ENCODE assay signal across 8 cellular contexts in the genomic region with DNA sequence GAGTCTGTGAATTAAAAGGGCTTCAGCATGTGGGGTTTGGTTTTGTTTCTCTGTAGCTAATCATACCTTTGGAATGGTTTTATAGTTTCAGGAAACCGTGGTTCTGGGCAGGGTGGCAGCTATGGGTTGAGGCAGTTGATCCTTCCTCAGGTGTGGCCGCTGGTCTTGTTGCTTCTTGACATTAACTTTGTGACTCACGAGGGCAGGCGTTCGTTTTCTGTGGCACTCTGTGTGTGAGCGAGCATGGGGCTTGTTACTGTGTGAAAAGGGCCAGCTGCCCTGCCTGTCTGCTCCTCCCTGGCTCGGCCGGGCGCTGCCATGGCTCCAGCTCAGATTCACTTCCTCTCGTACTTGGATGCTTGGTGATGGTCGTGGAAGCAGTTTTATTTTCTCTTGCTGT. TPM values are rescaled to one million over a fixed set of nuclear protein-coding genes. Genes with fewer than 3 reads are reported as not detected.
A peak's percentile ranks its signal among the peaks of the same experiment; 100 is the strongest.
DNase-seq lines count a peak whose midpoint lies in the region; ATAC-seq lines count a peak whose summit lies in the region.

No MANE protein-coding gene starts in this region.

- H3K9ac ChIP-seq in BLaER1 treated with 17β-estradiol and CSF1 and Interleukin-3, amounts not matched to agents 10 nM and 100 nM: peak overlapping the region in 6 of 11 experiments; percentile 6 to 41 (median 24); a peak in 6 of 22 replicates

- ATAC-seq in naive thymus-derived CD8-positive, alpha-beta T cell: no peak
- ATAC-seq in GM18868 (IDR thresholded peaks at IDR 0.05; ENCODE audit: unreplicated experiment) (no peak), GM18519 (IDR thresholded peaks at IDR 0.05; ENCODE audit: low FRiP score, unreplicated experiment) (no peak), GM18858 (IDR thresholded peaks at IDR 0.05; ENCODE audit: unreplicated experiment) (no peak)

- H4K20me1 ChIP-seq in BLaER1 treated with 17β-estradiol and CSF1 and Interleukin-3, amounts not matched to agents 10 nM and 100 nM: peaks cover 81 to 100% (median 100%) of the 10 kb centered on the region in 11 experiments

- peak overlapping the region in 6 of 10 donors; percentile 25 to 90 (median 74) for H3K27ac Mint-ChIP-seq in naive thymus-derived CD8-positive, alpha-beta T cell

- H3K9me3 Mint-ChIP-seq in naive thymus-derived CD8-positive, alpha-beta T cell: peaks cover 0 to 6% (median 0%) of the 10 kb centered on the region in 9 donors

- H3K27ac ChIP-seq in BLaER1 treated with 17β-estradiol and CSF1 and Interleukin-3, amounts not matched to agents 10 nM and 100 nM: peak overlapping the region in 6 of 11 experiments; percentile 23 to 53 (median 43); a peak in 11 of 22 replicates

- POLR2A ChIA-PET in naive thymus-derived CD8-positive, alpha-beta T cell (lab: Charles Lee): interaction anchor here (1.2 kb wide), 1 partner anchor 209 kb away, joined by 5 read pairs; no protein-coding TSS in a partner anchor

- peaks cover 27 to 65% (median 49%) of the 10 kb centered on the region in 4 donors for H3K4me1 Mint-ChIP-seq in naive thymus-derived CD8-positive, alpha-beta T cell

- DNase-seq in LoVo (ENCODE audit: low spot score) (peak; percentile 69), cerebellar cortex (ENCODE audit: low spot score) (peak; percentile 67), NCI-H2196 treated with DMSO at 0.1 percent for 48 hours (lab: John Stamatoyannopoulos, UW; ENCODE audit: unreplicated experiment) (no peak)
- no peak for DNase-seq in naive thymus-derived CD8-positive, alpha-beta T cell

- peaks cover 60 to 89% (median 72%) of the 10 kb centered on the region in 10 experiments for H3K4me1 ChIP-seq in BLaER1 treated with 17β-estradiol and CSF1 and Interleukin-3, amounts not matched to agents 10 nM and 100 nM

- no peak overlapping the region for H3K4me3 ChIP-seq in BLaER1 treated with 17β-estradiol and CSF1 and Interleukin-3, amounts not matched to agents 10 nM and 100 nM

- peaks cover 10 to 35% (median 30%) of the 10 kb centered on the region in 11 experiments for H3K9me3 ChIP-seq in BLaER1 treated with 17β-estradiol and CSF1 and Interleukin-3, amounts not matched to agents 10 nM and 100 nM (replicated peaks in 1 of 11)

- H3K27me3 Mint-ChIP-seq in naive thymus-derived CD8-positive, alpha-beta T cell: no peaks in the 10 kb centered on the region

- peaks cover 0 to 18% (median 8%) of the 10 kb centered on the region in 3 donors for H3K36me3 Mint-ChIP-seq in naive thymus-derived CD8-positive, alpha-beta T cell

- H3K4me3 Mint-ChIP-seq in naive thymus-derived CD8-positive, alpha-beta T cell: peak overlapping the region in 5 of 10 donors; percentile 14 to 47 (median 33)

- H3K4me2 ChIP-seq in BLaER1 treated with 17β-estradiol and CSF1 and Interleukin-3, amounts not matched to agents 10 nM and 100 nM: peak overlapping the region; percentile 8 to 81 (median 47); a peak in 19 of 22 replicates

- no peaks in the 10 kb centered on the region for H3K27me3 ChIP-seq in BLaER1 treated with 17β-estradiol and CSF1 and Interleukin-3, amounts not matched to agents 10 nM and 100 nM

- peaks cover 27 to 88% (median 58%) of the 10 kb centered on the region in 11 experiments for H3K36me3 ChIP-seq in BLaER1 treated with 17β-estradiol and CSF1 and Interleukin-3, amounts not matched to agents 10 nM and 100 nM

RNA-seq across cellular contexts. Expression of a gene that starts 16.2 kb away (rescaled TPM):
- 10 to 100 TPM; 51.8 to 52.9 TPM for total RNA-seq in naive thymus-derived CD8-positive, alpha-beta T cell
- 1 to 10 TPM; 4.7 to 7.1 (median 6.7) TPM for polyA plus RNA-seq in naive thymus-derived CD8-positive, alpha-beta T cell

RNA-seq across cellular contexts. Expression of a gene that starts 45.0 kb away (rescaled TPM):
- total RNA-seq in naive thymus-derived CD8-positive, alpha-beta T cell: 10 to 100 TPM; 48.2 to 50.9 TPM
- 10 to 100 TPM; 19.8 to 28.3 (median 21.0) TPM for polyA plus RNA-seq in naive thymus-derived CD8-positive, alpha-beta T cell

RNA-seq across cellular contexts. Expression of a gene that starts 46.1 kb away (rescaled TPM):
- 10 to 100 TPM; 39.3 to 42.0 TPM for total RNA-seq in naive thymus-derived CD8-positive, alpha-beta T cell
- polyA plus RNA-seq in naive thymus-derived CD8-positive, alpha-beta T cell: 10 to 100 TPM; 56.4 to 79.0 (median 68.3) TPM

RNA-seq across cellular contexts. Expression of a gene that starts 49.9 kb away (rescaled TPM):
- total RNA-seq in naive thymus-derived CD8-positive, alpha-beta T cell: not detected
- polyA plus RNA-seq in naive thymus-derived CD8-positive, alpha-beta T cell: under 1 TPM; 0.29 to 0.60 (median 0.57) TPM

RNA-seq across cellular contexts. Expression of a gene that starts 58.6 kb away (rescaled TPM):
- 10 to 100 TPM; 17.7 to 19.4 TPM for total RNA-seq in naive thymus-derived CD8-positive, alpha-beta T cell
- polyA plus RNA-seq in naive thymus-derived CD8-positive, alpha-beta T cell: 1 to 10 TPM in 1 of 3 donors, under 1 TPM in 2; 0.57 to 1.5 (median 0.59) TPM

Comparison
In these comparisons a context has a peak if more than half of its experiments do, and no peak if none do; other contexts are left out.
1. DNase-seq: peak in LoVo (single experiment) and cerebellar cortex (single experiment); none in naive thymus-derived CD8-positive, alpha-beta T cell (0 of 10) and NCI-H2196 treated with DMSO at 0.1 percent for 48 hours (single experiment).